10 cellular contexts compared by ENCODE assay signal in genomic region chr14:104396682-104397470, GRCh38.
"Had no signal": no experiment of that assay in that cellular context is flagged by ENCODE, and none has a peak within 500 bp of the region (broad histone marks: within the 10 kb centered on the region; RNA-seq: fewer than 3 reads in every experiment).

No MANE protein-coding gene starts in this region.

- H3K27ac ChIP-seq: heart left ventricle, parathyroid adenoma, thyroid gland had no signal

- ATAC-seq: heart left ventricle had no signal

- DNase-seq: activated CD4-positive, CD25-positive, alpha-beta regulatory T cell; activated gamma-delta T cell; activated T-cell treated with anti-CD3 and anti-CD28 coated beads, Interleukin-2, amount 50 U/mL, for 48 hours; foreskin melanocyte; SK-N-SH; stimulated activated CD4-positive, alpha-beta T cell treated with anti-CD3 and anti-CD28 coated beads, Interleukin-4, amount 100 ng/mL, for 1 hour; thyroid gland had no signal

- H3K4me3 Mint-ChIP-seq: T-helper 1 cell treated with Interleukin-12 subunit alpha and Interleukin-12 subunit beta and Interleukin-4 antibody, amounts not matched to agents 30 μg/mL and 1 μg/mL, for 36 hours had no signal

- H3K27ac Mint-ChIP-seq: T-helper 1 cell treated with Interleukin-12 subunit alpha and Interleukin-12 subunit beta and Interleukin-4 antibody, amounts not matched to agents 30 μg/mL and 1 μg/mL, for 36 hours had no signal
